ENCODE assay signal across 1 cellular context in genomic region chr17:80254396-80255241, GRCh38.
TF ChIP-seq lines count a peak whose summit lies in the region.

No MANE protein-coding gene starts in this region.

TF ChIP-seq in HepG2, 621 proteins besides CTCF, POLR2A, EP300 and RAD21 (continued from another document):
- peak; percentile 35; the same call in 1 of the 2 replicates for TF ChIP-seq SOX5 (CRISPR knock-in tag; IDR thresholded peaks at IDR 0.05; ENCODE audit: borderline replicate concordance)
- no peak for TF ChIP-seq SP5 (CRISPR knock-in tag; IDR thresholded peaks at IDR 0.05; ENCODE audit: borderline replicate concordance, low read depth)
- 0 out of 2 replicates have a peak, but pooled peaks have one; percentile 11 for TF ChIP-seq ZBTB7A (CRISPR knock-in tag; IDR thresholded peaks at IDR 0.05)
- peak; percentile 46; the same call in 1 of the 2 replicates for TF ChIP-seq KMT2B (CRISPR knock-in tag; IDR thresholded peaks at IDR 0.05)
- no peak for TF ChIP-seq CSRNP2 (CRISPR knock-in tag; conservative IDR thresholded peaks at IDR 0.05; ENCODE audit: low read depth)
- TF ChIP-seq ZNF281 (CRISPR knock-in tag; IDR thresholded peaks at IDR 0.05; ENCODE audit: borderline replicate concordance) = peak; percentile 37; the same call in 1 of the 2 replicates
- TF ChIP-seq ZBTB1 (CRISPR knock-in tag; IDR thresholded peaks at IDR 0.05; ENCODE audit: borderline replicate concordance) = no peak
- TF ChIP-seq ELF1 (CRISPR knock-in tag; IDR thresholded peaks at IDR 0.05) = 0 out of 2 replicates have a peak, but pooled peaks have one; percentile 38
- TF ChIP-seq MAFG (CRISPR knock-in tag; IDR thresholded peaks at IDR 0.05) = peak; percentile 83
- TF ChIP-seq ATF4 (CRISPR knock-in tag; IDR thresholded peaks at IDR 0.05) = peak in 1 of 2 experiments; percentile 75; a peak in 1 of 4 replicates
- TF ChIP-seq SOX13 (IDR thresholded peaks at IDR 0.05) = no peak
- TF ChIP-seq SOX13 (CRISPR knock-in tag; conservative IDR thresholded peaks at IDR 0.05 in 1 of 2, IDR thresholded peaks at IDR 0.05 in 1 of 2) = peak in 1 of 2 experiments; percentile 57; a peak in 1 of 4 replicates
- TF ChIP-seq TBP (CRISPR knock-in tag; IDR thresholded peaks at IDR 0.05) = no peak
- TF ChIP-seq FOXP1 (IDR thresholded peaks at IDR 0.05) = no peak
- TF ChIP-seq FOXP1 (CRISPR knock-in tag; IDR thresholded peaks at IDR 0.05) = 0 out of 2 replicates have a peak, but pooled peaks have one; percentile 9
- TF ChIP-seq KLF6 (CRISPR knock-in tag; IDR thresholded peaks at IDR 0.05) = 0 out of 2 replicates have a peak, but pooled peaks have one; percentile 57
- TF ChIP-seq AGO2 (optimal IDR thresholded peaks at IDR 0.05; ENCODE audit: low read depth, low read length) = no peak
- no peak for TF ChIP-seq BRCA1 (CRISPR knock-in tag; IDR thresholded peaks at IDR 0.05)
- no peak for TF ChIP-seq TCF12 (IDR thresholded peaks at IDR 0.05)
- no peak for TF ChIP-seq TCF12 (CRISPR knock-in tag; IDR thresholded peaks at IDR 0.05)
- no peak for TF ChIP-seq KDM3A (CRISPR knock-in tag; IDR thresholded peaks at IDR 0.05; ENCODE audit: low read depth)
- TF ChIP-seq CENPX (CRISPR knock-in tag; IDR thresholded peaks at IDR 0.05) = no peak
- TF ChIP-seq ZNF251 (CRISPR knock-in tag; IDR thresholded peaks at IDR 0.05) = no peak
- peak; percentile 60 for TF ChIP-seq RARA (CRISPR knock-in tag; IDR thresholded peaks at IDR 0.05)
- TF ChIP-seq SP1 (IDR thresholded peaks at IDR 0.05) = no peak
- no peak for TF ChIP-seq SP1 (CRISPR knock-in tag; IDR thresholded peaks at IDR 0.05)
- TF ChIP-seq ZC3H13 (CRISPR knock-in tag; IDR thresholded peaks at IDR 0.05) = no peak
- no peak for TF ChIP-seq ETV6 (CRISPR knock-in tag; conservative IDR thresholded peaks at IDR 0.05)
- no peak for TF ChIP-seq NFE2L1 (CRISPR knock-in tag; IDR thresholded peaks at IDR 0.05; ENCODE audit: borderline replicate concordance)
- peak in 1 of 2 experiments; percentile 42; a peak in 1 of 4 replicates for TF ChIP-seq KLF16 (CRISPR knock-in tag; IDR thresholded peaks at IDR 0.05)
- 0 out of 2 replicates have a peak, but pooled peaks have one; percentile 24 for TF ChIP-seq GATAD1 (CRISPR knock-in tag; IDR thresholded peaks at IDR 0.05)
- peak; percentile 94 to 99 for TF ChIP-seq MAFK (conservative IDR thresholded peaks at IDR 0.05 in 1 of 2, IDR thresholded peaks at IDR 0.05 in 1 of 2; ENCODE audit: low read length in 2 of 2)
- no peak for TF ChIP-seq ZNF550 (CRISPR knock-in tag; IDR thresholded peaks at IDR 0.05; ENCODE audit: borderline replicate concordance)
- peak; percentile 9; the same call in 1 of the 2 replicates for TF ChIP-seq TFAP4 (IDR thresholded peaks at IDR 0.05; ENCODE audit: borderline replicate concordance, low read depth)
- no peak for TF ChIP-seq ZNF816 (CRISPR knock-in tag; IDR thresholded peaks at IDR 0.05; ENCODE audit: borderline replicate concordance)
- 0 out of 2 replicates have a peak, but pooled peaks have one; percentile 39 for TF ChIP-seq ZNF780A (CRISPR knock-in tag; IDR thresholded peaks at IDR 0.05)
- no peak for TF ChIP-seq FIP1L1 (IDR thresholded peaks at IDR 0.05; ENCODE audit: borderline replicate concordance, insufficient read depth, low read depth, low read length)
- TF ChIP-seq ZNF704 (CRISPR knock-in tag; IDR thresholded peaks at IDR 0.05; ENCODE audit: borderline replicate concordance) = no peak
- 0 out of 2 replicates have a peak, but pooled peaks have one; percentile 25 for TF ChIP-seq BORCS8-MEF2B (CRISPR knock-in tag; IDR thresholded peaks at IDR 0.05)
- TF ChIP-seq FOSL1 (CRISPR knock-in tag; IDR thresholded peaks at IDR 0.05; ENCODE audit: borderline replicate concordance) = peak; percentile 76; the same call in 1 of the 2 replicates
- TF ChIP-seq ZNF644 (CRISPR knock-in tag; IDR thresholded peaks at IDR 0.05; ENCODE audit: low read depth) = 0 out of 2 replicates have a peak, but pooled peaks have one; percentile 29
